Comparison of ENCODE assay signal across 1 cellular context in the genomic region with DNA sequence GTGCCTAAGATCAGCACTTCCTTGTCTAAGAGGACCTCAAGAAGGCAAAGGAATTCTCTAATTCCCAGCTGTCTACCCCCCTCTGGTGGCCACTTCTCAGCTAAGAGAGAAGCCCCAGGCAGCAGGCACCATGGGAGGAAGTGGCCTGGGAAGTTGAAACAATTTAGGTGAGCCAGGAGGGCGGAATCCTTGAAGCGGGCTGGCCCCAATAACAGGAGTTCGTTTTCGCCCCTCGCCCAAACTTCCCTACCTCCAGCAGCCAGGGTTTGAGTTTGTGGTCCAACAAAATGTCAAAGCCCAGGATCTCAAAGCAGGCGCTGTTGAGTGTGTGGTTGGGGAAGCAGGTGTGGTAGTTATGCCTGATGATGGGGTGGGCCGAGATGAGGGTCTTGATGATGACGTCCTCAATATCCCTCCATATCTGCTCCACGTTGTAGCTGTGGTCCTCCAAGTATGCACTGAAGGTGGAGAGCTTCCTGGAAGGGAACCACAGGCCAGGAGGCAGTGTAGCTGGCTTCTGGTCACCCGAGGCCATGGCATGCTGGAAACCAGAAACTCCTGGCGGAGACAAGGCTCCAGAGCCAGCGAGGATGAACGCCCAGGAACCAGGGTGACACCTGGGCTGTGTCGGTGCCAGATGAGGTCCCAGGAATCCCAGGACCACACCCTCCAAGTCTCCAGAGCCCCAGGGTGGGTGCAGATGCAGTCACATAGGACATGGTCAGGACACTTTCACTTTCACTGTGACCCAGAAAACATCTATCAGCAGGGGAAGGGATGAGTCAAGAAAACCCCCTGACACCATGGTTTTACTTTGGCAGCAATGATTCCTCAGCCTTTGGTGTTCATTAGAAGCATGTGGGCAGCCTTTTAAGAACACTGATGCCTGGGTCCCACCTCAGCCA.
TF ChIP-seq lines count a peak whose summit lies in the region.

No MANE protein-coding gene starts in this region.

TF ChIP-seq in HepG2, 621 proteins besides CTCF, POLR2A, EP300 and RAD21 (continued from another document and continues in another):
- TF ChIP-seq, protein P1, sequence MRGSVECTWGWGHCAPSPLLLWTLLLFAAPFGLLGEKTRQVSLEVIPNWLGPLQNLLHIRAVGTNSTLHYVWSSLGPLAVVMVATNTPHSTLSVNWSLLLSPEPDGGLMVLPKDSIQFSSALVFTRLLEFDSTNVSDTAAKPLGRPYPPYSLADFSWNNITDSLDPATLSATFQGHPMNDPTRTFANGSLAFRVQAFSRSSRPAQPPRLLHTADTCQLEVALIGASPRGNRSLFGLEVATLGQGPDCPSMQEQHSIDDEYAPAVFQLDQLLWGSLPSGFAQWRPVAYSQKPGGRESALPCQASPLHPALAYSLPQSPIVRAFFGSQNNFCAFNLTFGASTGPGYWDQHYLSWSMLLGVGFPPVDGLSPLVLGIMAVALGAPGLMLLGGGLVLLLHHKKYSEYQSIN (CRISPR knock-in tag; IDR thresholded peaks at IDR 0.05; ENCODE audit: borderline replicate concordance) = 0 out of 2 replicates have a peak, but pooled peaks have one; percentile 75
- peak; percentile 7; the same call in 1 of the 2 replicates for TF ChIP-seq ISL2 (CRISPR knock-in tag; IDR thresholded peaks at IDR 0.05)
- TF ChIP-seq, protein P2, sequence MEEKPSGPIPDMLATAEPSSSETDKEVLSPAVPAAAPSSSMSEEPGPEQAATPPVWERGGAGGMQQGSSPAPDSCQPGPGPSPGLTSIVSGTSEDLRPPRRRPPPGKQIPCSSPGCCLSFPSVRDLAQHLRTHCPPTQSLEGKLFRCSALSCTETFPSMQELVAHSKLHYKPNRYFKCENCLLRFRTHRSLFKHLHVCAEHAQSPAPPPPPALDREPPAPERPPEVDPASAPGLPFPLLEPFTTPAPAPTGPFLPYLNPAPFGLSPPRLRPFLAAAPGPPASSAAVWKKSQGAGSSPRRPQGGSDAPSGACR (CRISPR knock-in tag; IDR thresholded peaks at IDR 0.05) = peak; percentile 40; the same call in 1 of the 2 replicates
- no peak for TF ChIP-seq THYN1 (CRISPR knock-in tag; IDR thresholded peaks at IDR 0.05; ENCODE audit: borderline replicate concordance, low read depth)
- no peak for TF ChIP-seq JUND (CRISPR knock-in tag; IDR thresholded peaks at IDR 0.05)
- TF ChIP-seq RFX1 (IDR thresholded peaks at IDR 0.05) = no peak
- TF ChIP-seq ZEB1 (IDR thresholded peaks at IDR 0.05; ENCODE audit: insufficient replicate concordance, low read depth) = no peak
- no peak for TF ChIP-seq ZMYM2 (CRISPR knock-in tag; IDR thresholded peaks at IDR 0.05)
- no peak for TF ChIP-seq KLF16 (CRISPR knock-in tag; IDR thresholded peaks at IDR 0.05)
- TF ChIP-seq TBP (CRISPR knock-in tag; IDR thresholded peaks at IDR 0.05) = no peak
- peak; percentile 15; the same call in 1 of the 2 replicates for TF ChIP-seq GABPB1 (CRISPR knock-in tag; IDR thresholded peaks at IDR 0.05)
- peak; percentile 43; the same call in 1 of the 2 replicates for TF ChIP-seq YEATS4 (CRISPR knock-in tag; IDR thresholded peaks at IDR 0.05; ENCODE audit: borderline replicate concordance)
- TF ChIP-seq ZNF496 (CRISPR knock-in tag; IDR thresholded peaks at IDR 0.05; ENCODE audit: insufficient replicate concordance) = no peak
- peak; percentile 33; the same call in 1 of the 2 replicates for TF ChIP-seq ZNF891 (CRISPR knock-in tag; IDR thresholded peaks at IDR 0.05)
- TF ChIP-seq ZBTB38 (CRISPR knock-in tag; IDR thresholded peaks at IDR 0.05) = peak; percentile 68; the same call in 1 of the 2 replicates
- 0 out of 2 replicates have a peak, but pooled peaks have one; percentile 33 for TF ChIP-seq ZNF335 (CRISPR knock-in tag; IDR thresholded peaks at IDR 0.05)
- 0 out of 2 replicates have a peak, but pooled peaks have one; percentile 55 for TF ChIP-seq ZBTB8A (CRISPR knock-in tag; IDR thresholded peaks at IDR 0.05; ENCODE audit: borderline replicate concordance, low read depth)
- TF ChIP-seq ZFP36 (IDR thresholded peaks at IDR 0.05; ENCODE audit: borderline replicate concordance, low read depth, low read length, partially characterized antibody) = no peak
- peak; percentile 7 for TF ChIP-seq SKI (IDR thresholded peaks at IDR 0.05; ENCODE audit: partially characterized antibody)
- no peak for TF ChIP-seq CENPX (CRISPR knock-in tag; IDR thresholded peaks at IDR 0.05)
- no peak for TF ChIP-seq FOXA3 (CRISPR knock-in tag; IDR thresholded peaks at IDR 0.05)
- TF ChIP-seq, protein P3, sequence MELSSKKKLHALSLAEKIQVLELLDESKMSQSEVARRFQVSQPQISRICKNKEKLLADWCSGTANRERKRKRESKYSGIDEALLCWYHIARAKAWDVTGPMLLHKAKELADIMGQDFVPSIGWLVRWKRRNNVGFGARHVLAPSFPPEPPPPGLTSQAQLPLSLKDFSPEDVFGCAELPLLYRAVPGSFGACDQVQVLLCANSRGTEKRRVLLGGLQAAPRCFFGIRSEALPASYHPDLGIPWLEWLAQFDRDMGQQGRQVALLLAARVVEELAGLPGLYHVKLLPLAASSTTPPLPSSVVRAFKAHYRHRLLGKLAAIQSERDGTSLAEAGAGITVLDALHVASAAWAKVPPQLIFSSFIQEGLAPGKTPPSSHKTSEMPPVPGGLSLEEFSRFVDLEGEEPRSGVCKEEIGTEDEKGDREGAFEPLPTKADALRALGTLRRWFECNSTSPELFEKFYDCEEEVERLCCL (CRISPR knock-in tag; IDR thresholded peaks at IDR 0.05; ENCODE audit: borderline replicate concordance) = no peak
- TF ChIP-seq MBNL3 (CRISPR knock-in tag; conservative IDR thresholded peaks at IDR 0.05) = no peak
- no peak for TF ChIP-seq ZBTB21 (CRISPR knock-in tag; IDR thresholded peaks at IDR 0.05)
- TF ChIP-seq CBX5 (CRISPR knock-in tag; IDR thresholded peaks at IDR 0.05; ENCODE audit: borderline replicate concordance) = no peak
- no peak for TF ChIP-seq CCAR2 (optimal IDR thresholded peaks at IDR 0.05; ENCODE audit: low read depth, low read length)
- TF ChIP-seq SP5 (CRISPR knock-in tag; IDR thresholded peaks at IDR 0.05; ENCODE audit: borderline replicate concordance, low read depth) = no peak
- TF ChIP-seq ZNF547 (CRISPR knock-in tag; IDR thresholded peaks at IDR 0.05) = peak; percentile 27; the same call in 1 of the 2 replicates
- 0 out of 2 replicates have a peak, but pooled peaks have one; percentile 34 for TF ChIP-seq ZSCAN29 (CRISPR knock-in tag; conservative IDR thresholded peaks at IDR 0.05)
- TF ChIP-seq ZNF713 (CRISPR knock-in tag; IDR thresholded peaks at IDR 0.05) = no peak
- TF ChIP-seq, protein P4, sequence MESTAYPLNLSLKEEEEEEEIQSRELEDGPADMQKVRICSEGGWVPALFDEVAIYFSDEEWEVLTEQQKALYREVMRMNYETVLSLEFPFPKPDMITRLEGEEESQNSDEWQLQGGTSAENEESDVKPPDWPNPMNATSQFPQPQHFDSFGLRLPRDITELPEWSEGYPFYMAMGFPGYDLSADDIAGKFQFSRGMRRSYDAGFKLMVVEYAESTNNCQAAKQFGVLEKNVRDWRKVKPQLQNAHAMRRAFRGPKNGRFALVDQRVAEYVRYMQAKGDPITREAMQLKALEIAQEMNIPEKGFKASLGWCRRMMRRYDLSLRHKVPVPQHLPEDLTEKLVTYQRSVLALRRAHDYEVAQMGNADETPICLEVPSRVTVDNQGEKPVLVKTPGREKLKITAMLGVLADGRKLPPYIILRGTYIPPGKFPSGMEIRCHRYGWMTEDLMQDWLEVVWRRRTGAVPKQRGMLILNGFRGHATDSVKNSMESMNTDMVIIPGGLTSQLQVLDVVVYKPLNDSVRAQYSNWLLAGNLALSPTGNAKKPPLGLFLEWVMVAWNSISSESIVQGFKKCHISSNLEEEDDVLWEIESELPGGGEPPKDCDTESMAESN (CRISPR knock-in tag; conservative IDR thresholded peaks at IDR 0.05) = no peak
- TF ChIP-seq MTF2 (CRISPR knock-in tag; IDR thresholded peaks at IDR 0.05; ENCODE audit: borderline replicate concordance) = peak; percentile 75; the same call in 1 of the 2 replicates
- TF ChIP-seq SIN3B (IDR thresholded peaks at IDR 0.05; ENCODE audit: low read length) = no peak
- no peak for TF ChIP-seq HMGA1 (CRISPR knock-in tag; conservative IDR thresholded peaks at IDR 0.05)
- no peak for TF ChIP-seq ZNF850 (CRISPR knock-in tag; conservative IDR thresholded peaks at IDR 0.05)
- no peak for TF ChIP-seq SMYD3 (CRISPR knock-in tag; IDR thresholded peaks at IDR 0.05)
- TF ChIP-seq PPARG (CRISPR knock-in tag; conservative IDR thresholded peaks at IDR 0.05) = 0 out of 2 replicates have a peak, but pooled peaks have one; percentile 34
- TF ChIP-seq NR2F2 (IDR thresholded peaks at IDR 0.05; ENCODE audit: borderline replicate concordance, low read depth) = no peak
- no peak for TF ChIP-seq KLF12 (CRISPR knock-in tag; IDR thresholded peaks at IDR 0.05; ENCODE audit: borderline replicate concordance)
- TF ChIP-seq MTA3 (CRISPR knock-in tag; IDR thresholded peaks at IDR 0.05) = no peak
- TF ChIP-seq DR1 (CRISPR knock-in tag; IDR thresholded peaks at IDR 0.05) = no peak
- no peak for TF ChIP-seq KDM6A (CRISPR knock-in tag; IDR thresholded peaks at IDR 0.05; ENCODE audit: low read depth)
- TF ChIP-seq ZBTB7A (CRISPR knock-in tag; IDR thresholded peaks at IDR 0.05) = peak; percentile 43; the same call in 1 of the 2 replicates
- TF ChIP-seq ZNF468 (CRISPR knock-in tag; IDR thresholded peaks at IDR 0.05) = no peak
- no peak for TF ChIP-seq GTF3A (CRISPR knock-in tag; conservative IDR thresholded peaks at IDR 0.05)
- no peak; the same call in 1 of the 2 replicates for TF ChIP-seq ZNF782 (CRISPR knock-in tag; IDR thresholded peaks at IDR 0.05; ENCODE audit: borderline replicate concordance)
- TF ChIP-seq, protein P5, sequence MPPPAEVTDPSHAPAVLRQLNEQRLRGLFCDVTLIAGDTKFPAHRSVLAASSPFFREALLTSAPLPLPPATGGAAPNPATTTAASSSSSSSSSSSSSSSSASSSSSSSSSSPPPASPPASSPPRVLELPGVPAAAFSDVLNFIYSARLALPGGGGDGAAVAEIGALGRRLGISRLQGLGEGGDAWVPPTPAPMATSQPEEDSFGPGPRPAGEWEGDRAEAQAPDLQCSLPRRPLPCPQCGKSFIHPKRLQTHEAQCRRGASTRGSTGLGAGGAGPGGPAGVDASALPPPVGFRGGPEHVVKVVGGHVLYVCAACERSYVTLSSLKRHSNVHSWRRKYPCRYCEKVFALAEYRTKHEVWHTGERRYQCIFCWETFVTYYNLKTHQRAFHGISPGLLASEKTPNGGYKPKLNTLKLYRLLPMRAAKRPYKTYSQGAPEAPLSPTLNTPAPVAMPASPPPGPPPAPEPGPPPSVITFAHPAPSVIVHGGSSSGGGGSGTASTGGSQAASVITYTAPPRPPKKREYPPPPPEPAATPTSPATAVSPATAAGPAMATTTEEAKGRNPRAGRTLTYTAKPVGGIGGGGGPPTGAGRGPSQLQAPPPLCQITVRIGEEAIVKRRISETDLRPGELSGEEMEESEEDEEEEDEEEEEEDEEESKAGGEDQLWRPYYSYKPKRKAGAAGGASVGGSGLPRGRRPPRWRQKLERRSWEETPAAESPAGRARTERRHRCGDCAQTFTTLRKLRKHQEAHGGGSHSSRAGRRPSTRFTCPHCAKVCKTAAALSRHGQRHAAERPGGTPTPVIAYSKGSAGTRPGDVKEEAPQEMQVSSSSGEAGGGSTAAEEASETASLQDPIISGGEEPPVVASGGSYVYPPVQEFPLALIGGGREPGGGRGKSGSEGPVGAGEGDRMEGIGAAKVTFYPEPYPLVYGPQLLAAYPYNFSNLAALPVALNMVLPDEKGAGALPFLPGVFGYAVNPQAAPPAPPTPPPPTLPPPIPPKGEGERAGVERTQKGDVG (CRISPR knock-in tag; IDR thresholded peaks at IDR 0.05; ENCODE audit: borderline replicate concordance) = peak; percentile 77
- peak; percentile 53 for TF ChIP-seq IRF2 (CRISPR knock-in tag; IDR thresholded peaks at IDR 0.05)
- TF ChIP-seq, protein P6, sequence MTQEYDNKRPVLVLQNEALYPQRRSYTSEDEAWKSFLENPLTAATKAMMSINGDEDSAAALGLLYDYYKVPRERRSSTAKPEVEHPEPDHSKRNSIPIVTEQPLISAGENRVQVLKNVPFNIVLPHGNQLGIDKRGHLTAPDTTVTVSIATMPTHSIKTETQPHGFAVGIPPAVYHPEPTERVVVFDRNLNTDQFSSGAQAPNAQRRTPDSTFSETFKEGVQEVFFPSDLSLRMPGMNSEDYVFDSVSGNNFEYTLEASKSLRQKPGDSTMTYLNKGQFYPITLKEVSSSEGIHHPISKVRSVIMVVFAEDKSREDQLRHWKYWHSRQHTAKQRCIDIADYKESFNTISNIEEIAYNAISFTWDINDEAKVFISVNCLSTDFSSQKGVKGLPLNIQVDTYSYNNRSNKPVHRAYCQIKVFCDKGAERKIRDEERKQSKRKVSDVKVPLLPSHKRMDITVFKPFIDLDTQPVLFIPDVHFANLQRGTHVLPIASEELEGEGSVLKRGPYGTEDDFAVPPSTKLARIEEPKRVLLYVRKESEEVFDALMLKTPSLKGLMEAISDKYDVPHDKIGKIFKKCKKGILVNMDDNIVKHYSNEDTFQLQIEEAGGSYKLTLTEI (CRISPR knock-in tag; conservative IDR thresholded peaks at IDR 0.05) = no peak
- no peak for TF ChIP-seq ZBTB1 (CRISPR knock-in tag; IDR thresholded peaks at IDR 0.05; ENCODE audit: borderline replicate concordance)
- TF ChIP-seq KAT2B (IDR thresholded peaks at IDR 0.05; ENCODE audit: borderline replicate concordance, low read depth, low read length) = no peak
- TF ChIP-seq ZNF101 (CRISPR knock-in tag; IDR thresholded peaks at IDR 0.05; ENCODE audit: borderline replicate concordance, low read depth) = no peak
